ENCODE assay signal across 1 cellular context in genomic region chr16:66961065-66961744, GRCh38.
TF ChIP-seq lines count a peak whose summit lies in the region.

Gene CES3 (plus strand): TSS chr16:66961266. CDS start chr16:66961308, 42 bp downstream.

TF ChIP-seq in SK-N-SH treated with all-trans-retinoic acid at 6 μM for 48 hours, 23 proteins besides CTCF, POLR2A, EP300 and RAD21 (continued from another document):
- TF ChIP-seq, protein P1, sequence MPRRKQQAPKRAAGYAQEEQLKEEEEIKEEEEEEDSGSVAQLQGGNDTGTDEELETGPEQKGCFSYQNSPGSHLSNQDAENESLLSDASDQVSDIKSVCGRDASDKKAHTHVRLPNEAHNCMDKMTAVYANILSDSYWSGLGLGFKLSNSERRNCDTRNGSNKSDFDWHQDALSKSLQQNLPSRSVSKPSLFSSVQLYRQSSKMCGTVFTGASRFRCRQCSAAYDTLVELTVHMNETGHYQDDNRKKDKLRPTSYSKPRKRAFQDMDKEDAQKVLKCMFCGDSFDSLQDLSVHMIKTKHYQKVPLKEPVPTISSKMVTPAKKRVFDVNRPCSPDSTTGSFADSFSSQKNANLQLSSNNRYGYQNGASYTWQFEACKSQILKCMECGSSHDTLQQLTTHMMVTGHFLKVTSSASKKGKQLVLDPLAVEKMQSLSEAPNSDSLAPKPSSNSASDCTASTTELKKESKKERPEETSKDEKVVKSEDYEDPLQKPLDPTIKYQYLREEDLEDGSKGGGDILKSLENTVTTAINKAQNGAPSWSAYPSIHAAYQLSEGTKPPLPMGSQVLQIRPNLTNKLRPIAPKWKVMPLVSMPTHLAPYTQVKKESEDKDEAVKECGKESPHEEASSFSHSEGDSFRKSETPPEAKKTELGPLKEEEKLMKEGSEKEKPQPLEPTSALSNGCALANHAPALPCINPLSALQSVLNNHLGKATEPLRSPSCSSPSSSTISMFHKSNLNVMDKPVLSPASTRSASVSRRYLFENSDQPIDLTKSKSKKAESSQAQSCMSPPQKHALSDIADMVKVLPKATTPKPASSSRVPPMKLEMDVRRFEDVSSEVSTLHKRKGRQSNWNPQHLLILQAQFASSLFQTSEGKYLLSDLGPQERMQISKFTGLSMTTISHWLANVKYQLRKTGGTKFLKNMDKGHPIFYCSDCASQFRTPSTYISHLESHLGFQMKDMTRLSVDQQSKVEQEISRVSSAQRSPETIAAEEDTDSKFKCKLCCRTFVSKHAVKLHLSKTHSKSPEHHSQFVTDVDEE (CRISPR knock-in tag; IDR thresholded peaks at IDR 0.05): no peak
